26 cellular contexts compared by ENCODE assay signal in the genomic region with DNA sequence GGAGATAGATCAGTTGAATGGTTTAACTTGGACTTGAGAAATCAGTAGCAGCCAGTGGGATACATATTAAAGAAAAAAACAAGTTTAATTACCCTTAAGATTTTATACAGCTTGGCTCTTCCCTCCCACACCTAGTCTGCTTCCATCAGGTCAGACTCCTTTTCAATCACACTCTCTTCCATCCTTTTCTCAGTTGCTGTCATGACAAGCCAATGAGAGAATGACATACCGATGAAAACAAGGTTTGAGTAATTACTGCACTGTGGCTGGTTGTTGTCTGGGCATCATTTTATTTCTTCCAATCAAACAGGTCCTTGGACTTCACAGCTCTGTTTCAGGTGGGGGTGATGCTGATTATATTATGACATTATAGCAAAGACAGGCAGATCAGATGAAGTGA.
"Had no signal": no experiment of that assay in that cellular context is flagged by ENCODE, and none has a peak within 500 bp of the region (broad histone marks: within the 10 kb centered on the region; RNA-seq: fewer than 3 reads in every experiment).

No MANE protein-coding gene starts in this region.

- DNase-seq: activated B cell treated with CpG ODN at 0.5 μM for 24 hours; activated CD4-positive, alpha-beta memory T cell treated with anti-CD3 and anti-CD28 coated beads, Interleukin-2, amount 10 ng/mL, durations not matched to agents 7 days and 5 days; activated CD4-positive, alpha-beta T cell treated with anti-CD3 and anti-CD28 coated beads for 1 hour; activated CD4-positive, alpha-beta T cell treated with anti-CD3 and anti-CD28 coated beads, Interleukin-2, amount 50 U/mL, for 1 hour; activated effector memory CD4-positive, alpha-beta T cell treated with Interleukin-2 at 50 U/mL for 16 hours; activated naive CD4-positive, alpha-beta T cell treated with Interleukin-2 at 50 U/mL for 16 hours; activated T-cell treated with anti-CD3 and anti-CD28 coated beads for 4 hours; amygdala; NCI-H1092; NCI-H1417; NCI-H1930; NCI-H2171 treated with DMSO at 0.1 percent for 48 hours; NCI-H226; NCI-H526; NCI-H82; PC-3; SHP77; SW 1271 had no signal

- H3K27ac ChIP-seq: KMS-11, SJSA1 had no signal

- FAIRE-seq: astrocyte, RCC 7860 had no signal

- H3K27ac Mint-ChIP-seq: activated B cell treated with CpG ODN at 0.5 μM for 24 hours; activated CD4-positive, alpha-beta memory T cell treated with anti-CD3 and anti-CD28 coated beads, Interleukin-2, amount 10 ng/mL, durations not matched to agents 7 days and 5 days had no signal

- H3K27me3 Mint-ChIP-seq: activated B cell treated with CpG ODN at 0.5 μM for 24 hours; activated CD4-positive, alpha-beta memory T cell treated with anti-CD3 and anti-CD28 coated beads, Interleukin-2, amount 10 ng/mL, durations not matched to agents 7 days and 5 days; activated naive CD8-positive, alpha-beta T cell; brain; central memory CD8-positive, alpha-beta T cell had no signal

- H3K4me1 ChIP-seq: SJSA1 had no signal

- H3K36me3 ChIP-seq: SJSA1 had no signal

- H3K9me3 Mint-ChIP-seq: activated B cell treated with CpG ODN at 0.5 μM for 24 hours; activated CD4-positive, alpha-beta memory T cell treated with anti-CD3 and anti-CD28 coated beads, Interleukin-2, amount 10 ng/mL, durations not matched to agents 7 days and 5 days; brain; central memory CD8-positive, alpha-beta T cell had no signal

- ATAC-seq: PC-3, SK-N-SH treated with all-trans-retinoic acid at 6 μM for 48 hours had no signal

- H3K36me3 Mint-ChIP-seq: brain had no signal

- H3K4me3 Mint-ChIP-seq: activated B cell treated with CpG ODN at 0.5 μM for 24 hours; activated CD4-positive, alpha-beta memory T cell treated with anti-CD3 and anti-CD28 coated beads, Interleukin-2, amount 10 ng/mL, durations not matched to agents 7 days and 5 days; activated naive CD8-positive, alpha-beta T cell; brain; central memory CD8-positive, alpha-beta T cell had no signal

- H3K27me3 ChIP-seq: SJSA1 had no signal

- H3K4me2 ChIP-seq: KMS-11 had no signal

- H3K4me3 ChIP-seq: SJSA1 had no signal
